In the genomic region with DNA sequence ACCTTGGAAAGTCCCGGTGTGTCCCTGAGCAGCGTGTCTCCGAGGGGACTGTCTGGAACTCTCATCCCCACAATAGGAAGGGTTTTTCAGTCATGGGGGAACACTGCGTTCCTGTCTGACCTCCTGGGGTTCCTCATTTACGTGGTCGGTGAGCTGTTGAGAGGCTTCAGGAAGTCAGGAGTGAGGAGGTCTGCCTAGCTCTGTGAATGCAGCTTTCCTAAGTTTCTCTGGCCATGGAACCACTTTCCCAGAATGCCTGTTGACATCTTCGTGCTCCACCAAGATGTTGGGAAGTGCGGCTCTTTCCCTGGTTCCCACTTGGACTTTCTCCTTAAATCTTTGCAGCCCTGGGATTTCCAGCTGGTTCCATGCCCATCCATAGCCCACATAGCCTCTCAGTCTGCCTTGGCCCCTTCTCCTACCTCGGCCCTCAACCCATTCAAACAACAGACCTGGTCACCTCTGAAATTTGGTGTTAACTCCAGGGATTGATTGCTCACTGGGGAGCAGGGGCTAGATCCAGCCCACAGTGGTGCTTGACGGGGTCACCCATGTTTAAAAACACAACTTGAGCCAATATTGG, we compare ENCODE assay signal across 16 cellular contexts.
"Had no signal": no experiment of that assay in that cellular context is flagged by ENCODE, and none has a peak within 500 bp of the region (broad histone marks: within the 10 kb centered on the region; RNA-seq: fewer than 3 reads in every experiment).

No MANE protein-coding gene starts in this region.

- H3K4me1 ChIP-seq: left lung, prostate gland, thyroid gland had no signal

- DNase-seq: activated CD4-positive, alpha-beta T cell treated with anti-CD3 and anti-CD28 coated beads, Interleukin-2, amount 50 U/mL, for 48 hours; activated CD4-positive, CD25-positive, alpha-beta regulatory T cell treated with anti-CD3 and anti-CD28 coated beads, Interleukin-2, amount 50 U/mL, for 72 hours; activated naive CD4-positive, alpha-beta T cell treated with anti-CD3 and anti-CD28 coated beads for 36 hours; activated naive CD8-positive, alpha-beta T cell treated with anti-CD3 and anti-CD28 coated beads, Interleukin-2, amount 50 U/mL, for 24 hours; aorta; hippocampal formation; left lung; mammary epithelial cell; occipital lobe; thyroid gland had no signal

- H3K9me3 ChIP-seq: esophagus muscularis mucosa, left lung, prostate gland, thyroid gland had no signal

- H3K27ac ChIP-seq: left lung, prostate gland, thyroid gland had no signal

- H3K4me3 ChIP-seq: esophagus muscularis mucosa, left lung, prostate gland, thyroid gland had no signal

- FAIRE-seq: colon, keratinocyte had no signal

- H3K36me3 ChIP-seq: prostate gland, thyroid gland had no signal

- H3K27me3 ChIP-seq: esophagus muscularis mucosa, left lung, thyroid gland had no signal

- ATAC-seq: activated naive CD8-positive, alpha-beta T cell treated with anti-CD3 and anti-CD28 coated beads, Interleukin-2, amount 50 U/mL, for 24 hours; left lung; natural killer cell treated with Interleukin-12 subunit alpha and Interleukin-12 subunit beta and Interleukin-15 and Interleukin-18, amount 100 ng/mL, for 72 hours; sciatic nerve had no signal
